ENCODE assay signal across 14 cellular contexts in genomic region chr1:214843281-214843680, GRCh38.
"Had no signal": no experiment of that assay in that cellular context is flagged by ENCODE, and none has a peak within 500 bp of the region (broad histone marks: within the 10 kb centered on the region; RNA-seq: fewer than 3 reads in every experiment).

No MANE protein-coding gene starts in this region.

- H3K4me3 ChIP-seq: ascending aorta, cardiac muscle cell, gastrocnemius medialis, heart left ventricle, lower lobe of right lung, tibial nerve, vagina had no signal

- H3K27ac ChIP-seq: ascending aorta, cardiac muscle cell, gastrocnemius medialis, heart left ventricle, lower lobe of right lung, tibial nerve, vagina had no signal

- ATAC-seq: gastrocnemius medialis, heart left ventricle, left colon, lower lobe of right lung had no signal

- H3K36me3 ChIP-seq: ascending aorta, cardiac muscle cell, gastrocnemius medialis, heart left ventricle, lower lobe of right lung, tibial nerve, vagina had no signal

- H3K4me3 Mint-ChIP-seq: mesothelial cell of epicardium had no signal

- H3K27me3 ChIP-seq: ascending aorta, cardiac muscle cell, gastrocnemius medialis, tibial nerve, vagina had no signal

- H3K36me3 Mint-ChIP-seq: mesothelial cell of epicardium had no signal

- H3K27ac Mint-ChIP-seq: mesothelial cell of epicardium had no signal

- DNase-seq: activated naive CD4-positive, alpha-beta T cell; activated T-cell treated with anti-CD3 and anti-CD28 coated beads for 4 hours; gastrocnemius medialis; heart left ventricle; left colon; lower lobe of right lung; stimulated activated CD4-positive, alpha-beta T cell treated with anti-CD3 and anti-CD28 coated beads, Interleukin-2, amount 100 ng/mL, for 48 hours; stimulated activated naive CD4-positive, alpha-beta T cell; T-helper 2 cell had no signal
